Comparison of ENCODE assay signal across 24 cellular contexts in the genomic region with DNA sequence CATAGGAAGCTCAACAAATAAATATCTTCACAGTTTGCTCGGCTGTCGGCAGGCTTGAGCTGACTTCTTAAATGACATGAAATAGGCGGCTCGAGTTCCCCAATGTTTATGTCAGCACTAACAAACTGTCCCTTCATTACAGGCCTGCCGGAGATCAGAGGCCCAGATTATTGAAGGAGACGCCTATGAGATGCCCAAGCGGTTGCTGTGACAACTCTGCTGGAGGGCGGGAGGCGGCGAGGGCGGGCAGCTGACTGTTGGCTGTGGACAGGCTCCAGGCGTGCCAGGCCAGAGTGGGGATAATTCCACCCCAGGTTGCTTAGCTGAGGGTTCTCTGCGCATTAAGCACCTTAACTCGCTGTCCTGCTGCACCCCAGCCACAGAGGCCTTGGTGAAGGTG. TPM values are rescaled to one million over a fixed set of nuclear protein-coding genes. Genes with fewer than 3 reads are reported as not detected.
DNase-seq lines count a peak whose midpoint lies in the region; ATAC-seq, FAIRE-seq and TF ChIP-seq lines count a peak whose summit lies in the region.
"Had no signal": no experiment of that assay in that cellular context is flagged by ENCODE, and none has a peak within 500 bp of the region (broad histone marks: within the 10 kb centered on the region; RNA-seq: fewer than 3 reads in every experiment).

No MANE protein-coding gene starts in this region.

- no peaks in the 10 kb centered on the region for H3K4me1 ChIP-seq in neural progenitor cell
- no peaks in the 10 kb centered on the region for H3K4me1 ChIP-seq in stomach
- H3K4me1 ChIP-seq: body of pancreas, upper lobe of left lung had no signal

- no peaks in the 10 kb centered on the region for H3K27me3 ChIP-seq in WERI-Rb-1 (ENCODE audit: insufficient read depth, low read depth, severe bottlenecking)
- peaks cover 38% of the 10 kb centered on the region for H3K27me3 ChIP-seq in neural progenitor cell
- H3K27me3 ChIP-seq in stomach = no peaks in the 10 kb centered on the region
- H3K27me3 ChIP-seq: body of pancreas, upper lobe of left lung had no signal

- intact Hi-C loops in stomach (cut with DNase I; ENCODE audit: low total_unique reads) = no loop called here

- H3F3A ChIP-seq in neural progenitor cell (ENCODE audit: low read depth) = no peaks in the 10 kb centered on the region

- H3K4me3 ChIP-seq in WERI-Rb-1 (ENCODE audit: low read depth, low read length) (no peak overlapping the region), neural progenitor cell (no peak overlapping the region), stomach (no peak overlapping the region)
- H3K4me3 ChIP-seq: body of pancreas, lung, upper lobe of left lung had no signal

- H3K27ac Mint-ChIP-seq in neural progenitor cell (peak overlapping the region; percentile 77), T-cell (no peak overlapping the region)
- H3K27ac Mint-ChIP-seq: activated naive CD4-positive, alpha-beta T cell treated with anti-CD3 and anti-CD28 coated beads, Interleukin-2, amount 10 ng/mL, durations not matched to agents 7 days and 5 days; activated T-cell treated with anti-CD3 and anti-CD28 coated beads, Interleukin-2, amount 50 U/mL, for 24 hours; CD4-positive, CD25-positive, alpha-beta regulatory T cell; immature natural killer cell; natural killer cell had no signal

- H3K36me3 ChIP-seq in WERI-Rb-1 (no peaks in the 10 kb centered on the region), neural progenitor cell (no peaks in the 10 kb centered on the region), stomach (no peaks in the 10 kb centered on the region)
- H3K36me3 ChIP-seq: upper lobe of left lung had no signal

- no peak for ATAC-seq in T-cell (replicated peaks in 1 of 4)
- ATAC-seq: body of pancreas, esophagus mucosa, natural killer cell had no signal

- FAIRE-seq in frontal cortex (lab: Jason Lieb, UNC) (no peak), HTR-8/SVneo (lab: Jason Lieb, UNC) (no peak)

- H3K27me3 Mint-ChIP-seq in neural progenitor cell (ENCODE audit: insufficient read depth, low read depth) (peaks cover 18% of the 10 kb centered on the region), T-cell (peaks cover 0 to 11% of the 10 kb centered on the region in 2 donors)
- H3K27me3 Mint-ChIP-seq: activated naive CD4-positive, alpha-beta T cell treated with anti-CD3 and anti-CD28 coated beads, Interleukin-2, amount 10 ng/mL, durations not matched to agents 7 days and 5 days had no signal

- no peaks in the 10 kb centered on the region for H3K9me3 ChIP-seq in WERI-Rb-1 (ENCODE audit: severe bottlenecking)
- no peaks in the 10 kb centered on the region for H3K9me3 ChIP-seq in neural progenitor cell (ENCODE audit: low read depth)
- H3K9me3 ChIP-seq in stomach = peaks cover 0 to 16% (median 11%) of the 10 kb centered on the region in 4 donors

- no peak for TF ChIP-seq EP300 in stomach (IDR thresholded peaks at IDR 0.05)

- POLR2A ChIA-PET in T-cell (lab: Charles Lee) = no interaction called here
- POLR2A ChIA-PET in GM10248 (lab: Yijun Ruan, JAX) = no interaction called here

- WGBS in stomach, 5 donors = 57 to 67% (median 63%) methylated on average over 14 of the region's 14 CpGs

- H3K4me1 Mint-ChIP-seq in neural progenitor cell = peaks cover 41% of the 10 kb centered on the region
- no peaks in the 10 kb centered on the region for H3K4me1 Mint-ChIP-seq in T-cell
- H3K4me1 Mint-ChIP-seq: activated naive CD4-positive, alpha-beta T cell treated with anti-CD3 and anti-CD28 coated beads, Interleukin-2, amount 10 ng/mL, durations not matched to agents 7 days and 5 days; CD4-positive, CD25-positive, alpha-beta regulatory T cell; immature natural killer cell; natural killer cell had no signal

- no peak overlapping the region for H3K9ac ChIP-seq in neural progenitor cell

- H3K4me2 ChIP-seq in neural progenitor cell = no peak overlapping the region

- TF ChIP-seq POLR2A in stomach (IDR thresholded peaks at IDR 0.05) = no peak

- CTCF ChIA-PET in T-cell (lab: Charles Lee) = no interaction called here
- CTCF ChIA-PET in GM10248 (lab: Yijun Ruan, JAX) = interaction anchor here (1.2 kb wide), 1 partner anchor 11 kb away, joined by 3 read pairs; no protein-coding TSS in a partner anchor

- H3K27ac ChIP-seq in WERI-Rb-1 (peak overlapping the region; percentile 9), neural progenitor cell (no peak overlapping the region), stomach (no peak overlapping the region)
- H3K27ac ChIP-seq: body of pancreas, upper lobe of left lung, VCaP had no signal

- H3K9me3 Mint-ChIP-seq in neural progenitor cell (peaks cover 23% of the 10 kb centered on the region), T-cell (peaks cover 20 to 44% (median 20%) of the 10 kb centered on the region in 3 donors)

- H4K20me1 ChIP-seq in neural progenitor cell (ENCODE audit: low read depth) = no peaks in the 10 kb centered on the region

- H3K36me3 Mint-ChIP-seq in neural progenitor cell (peaks cover 4% of the 10 kb centered on the region), T-cell (no peaks in the 10 kb centered on the region)
- H3K36me3 Mint-ChIP-seq: activated naive CD4-positive, alpha-beta T cell treated with anti-CD3 and anti-CD28 coated beads, Interleukin-2, amount 10 ng/mL, durations not matched to agents 7 days and 5 days; CD4-positive, CD25-positive, alpha-beta regulatory T cell had no signal

- no peaks in the 10 kb centered on the region for H3K79me2 ChIP-seq in neural progenitor cell (ENCODE audit: low read depth)

- no peak for TF ChIP-seq CTCF in WERI-Rb-1 (IDR thresholded peaks at IDR 0.05; ENCODE audit: low read depth, low read length)
- no peak for TF ChIP-seq CTCF in neural progenitor cell (IDR thresholded peaks at IDR 0.05)
- no peak for TF ChIP-seq CTCF in GM10248 (IDR thresholded peaks at IDR 0.05; ENCODE audit: control extremely low read depth, extremely low read depth, low read depth, missing control alignments)
- TF ChIP-seq CTCF in stomach (IDR thresholded peaks at IDR 0.05) = no peak

- peak overlapping the region; percentile 7 for H3K4me3 Mint-ChIP-seq in neural progenitor cell
- no peak overlapping the region for H3K4me3 Mint-ChIP-seq in T-cell
- H3K4me3 Mint-ChIP-seq: activated naive CD4-positive, alpha-beta T cell treated with anti-CD3 and anti-CD28 coated beads, Interleukin-2, amount 10 ng/mL, durations not matched to agents 7 days and 5 days; activated T-cell treated with anti-CD3 and anti-CD28 coated beads, Interleukin-2, amount 50 U/mL, for 24 hours; CD4-positive, CD25-positive, alpha-beta regulatory T cell; immature natural killer cell; natural killer cell had no signal

- DNase-seq in Ammon's horn (ENCODE audit: low spot score) (peak; percentile 91), WERI-Rb-1 (peak; percentile 86), frontal cortex (ENCODE audit: low spot score in 2 of 2) (peak; percentile 63 to 70), neural progenitor cell (ENCODE audit: low spot score) (no peak), T-cell (no peak), GM10248 (ENCODE audit: extremely low spot score) (no peak), HTR-8/SVneo (ENCODE audit: insufficient read length, low spot score) (no peak), stomach (no peak)
- DNase-seq: activated CD4-positive, alpha-beta T cell treated with anti-CD3 and anti-CD28 coated beads, Interleukin-2, amount 50 U/mL, for 48 hours; activated naive CD4-positive, alpha-beta T cell treated with anti-CD3 and anti-CD28 coated beads, Interleukin-2, amount 10 ng/mL, durations not matched to agents 7 days and 5 days; activated T-cell treated with anti-CD3 and anti-CD28 coated beads, Interleukin-2, amount 50 U/mL, for 24 hours; body of pancreas; CD4-positive, CD25-positive, alpha-beta regulatory T cell; dermis blood vessel endothelial cell; immature natural killer cell; Kasumi-1; natural killer cell; NCI-H1436; stimulated activated naive CD4-positive, alpha-beta T cell treated with Interleukin-2 at 50 U/mL for 16 hours had no signal

- H2AFZ ChIP-seq in neural progenitor cell (replicated peaks) = no peak overlapping the region

RNA-seq across cellular contexts. Expression of gene MSX1, which starts 39.2 kb away (rescaled TPM):
- 2.9 TPM for total RNA-seq in frontal cortex
- total RNA-seq in neural progenitor cell (ENCODE audit: low replicate concordance) = 0.65 TPM in 1 of 2 replicates, not detected in the other
- total RNA-seq in T-cell = not detected
- total RNA-seq in stomach = 1 to 10 TPM in 1 of 5 donors, under 1 TPM in 1, not detected in 3; 0.55 to 6.5 TPM
- 1 to 10 TPM in 2 of 3 donors, under 1 TPM in 1; 0.85 to 1.8 (median 1.1) TPM for polyA plus RNA-seq in stomach
- total RNA-seq: natural killer cell; T-helper 1 cell treated with Interleukin-12 subunit alpha and Interleukin-12 subunit beta and Interleukin-4 antibody, amounts not matched to agents 30 ng/mL and 1 ng/mL, for 36 hours had no signal

Comparison
In these comparisons a context has a peak if more than half of its experiments do, and no peak if none do; other contexts are left out.
1. DNase-seq: peak in Ammon's horn (single experiment), WERI-Rb-1 (single experiment) and frontal cortex (2 of 2); none in neural progenitor cell (single experiment), T-cell (0 of 34), GM10248 (single experiment), HTR-8/SVneo (single experiment) and stomach (single experiment).